ENCODE assay signal across 3 cellular contexts in the genomic region with DNA sequence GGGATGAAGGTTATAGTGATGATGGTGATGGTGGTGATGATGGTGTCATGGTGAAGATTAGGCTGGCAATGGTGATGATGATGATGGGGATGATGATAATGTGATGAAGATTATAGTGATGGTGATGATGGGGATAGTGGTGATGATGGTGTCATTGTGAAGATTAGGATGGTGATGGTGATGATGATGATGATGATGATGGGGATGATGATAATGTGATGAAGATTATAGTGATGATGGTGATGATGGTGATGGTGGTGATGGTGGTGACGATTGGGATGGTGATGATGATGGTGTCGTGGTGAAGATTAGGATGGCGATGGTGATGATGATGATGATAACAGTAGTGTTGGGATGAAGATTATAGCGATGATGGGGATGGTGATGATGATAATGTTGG.
TF ChIP-seq lines count a peak whose summit lies in the region.

No MANE protein-coding gene starts in this region.

TF ChIP-seq in HepG2, 621 proteins besides CTCF, POLR2A, EP300 and RAD21:
- peak; percentile 95 for TF ChIP-seq CREB1 (IDR thresholded peaks at IDR 0.05)
- no peak for TF ChIP-seq CREB1 (CRISPR knock-in tag; IDR thresholded peaks at IDR 0.05)
- TF ChIP-seq, protein P1, sequence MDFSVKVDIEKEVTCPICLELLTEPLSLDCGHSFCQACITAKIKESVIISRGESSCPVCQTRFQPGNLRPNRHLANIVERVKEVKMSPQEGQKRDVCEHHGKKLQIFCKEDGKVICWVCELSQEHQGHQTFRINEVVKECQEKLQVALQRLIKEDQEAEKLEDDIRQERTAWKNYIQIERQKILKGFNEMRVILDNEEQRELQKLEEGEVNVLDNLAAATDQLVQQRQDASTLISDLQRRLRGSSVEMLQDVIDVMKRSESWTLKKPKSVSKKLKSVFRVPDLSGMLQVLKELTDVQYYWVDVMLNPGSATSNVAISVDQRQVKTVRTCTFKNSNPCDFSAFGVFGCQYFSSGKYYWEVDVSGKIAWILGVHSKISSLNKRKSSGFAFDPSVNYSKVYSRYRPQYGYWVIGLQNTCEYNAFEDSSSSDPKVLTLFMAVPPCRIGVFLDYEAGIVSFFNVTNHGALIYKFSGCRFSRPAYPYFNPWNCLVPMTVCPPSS (IDR thresholded peaks at IDR 0.05), result 0 out of 2 replicates have a peak, but pooled peaks have one; percentile 56
- no peak for TF ChIP-seq ZSCAN21 (CRISPR knock-in tag; IDR thresholded peaks at IDR 0.05; ENCODE audit: borderline replicate concordance)

TF ChIP-seq in IMR-90, 13 proteins besides CTCF, POLR2A, EP300 and RAD21:
- TF ChIP-seq CEBPB (IDR thresholded peaks at IDR 0.05; ENCODE audit: low read depth, low read length) (no peak), SMC3 (IDR thresholded peaks at IDR 0.05; ENCODE audit: low read depth, low read length) (no peak)
- TF ChIP-seq, protein P2, sequence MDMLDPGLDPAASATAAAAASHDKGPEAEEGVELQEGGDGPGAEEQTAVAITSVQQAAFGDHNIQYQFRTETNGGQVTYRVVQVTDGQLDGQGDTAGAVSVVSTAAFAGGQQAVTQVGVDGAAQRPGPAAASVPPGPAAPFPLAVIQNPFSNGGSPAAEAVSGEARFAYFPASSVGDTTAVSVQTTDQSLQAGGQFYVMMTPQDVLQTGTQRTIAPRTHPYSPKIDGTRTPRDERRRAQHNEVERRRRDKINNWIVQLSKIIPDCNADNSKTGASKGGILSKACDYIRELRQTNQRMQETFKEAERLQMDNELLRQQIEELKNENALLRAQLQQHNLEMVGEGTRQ (IDR thresholded peaks at IDR 0.05; ENCODE audit: low read depth, low read length), result no peak
TF ChIP-seq in IMR-90: peak in this region for 0.

TF ChIP-seq in H1, 55 proteins besides CTCF, POLR2A, EP300 and RAD21:
- no peak for TF ChIP-seq GABPA (IDR thresholded peaks at IDR 0.05; ENCODE audit: borderline replicate concordance, insufficient read depth, low read length)
- TF ChIP-seq POU5F1 (IDR thresholded peaks at IDR 0.05; ENCODE audit: low read depth, low read length), result no peak
- TF ChIP-seq KDM1A (IDR thresholded peaks at IDR 0.05; ENCODE audit: borderline replicate concordance, low read length), result no peak
- 0 out of 2 replicates have a peak, but pooled peaks have one; percentile 47 for TF ChIP-seq CBX8 (IDR thresholded peaks at IDR 0.05; ENCODE audit: borderline replicate concordance, low read depth, low read length)
